Comparison of ENCODE assay signal across 1 cellular context in the genomic region with DNA sequence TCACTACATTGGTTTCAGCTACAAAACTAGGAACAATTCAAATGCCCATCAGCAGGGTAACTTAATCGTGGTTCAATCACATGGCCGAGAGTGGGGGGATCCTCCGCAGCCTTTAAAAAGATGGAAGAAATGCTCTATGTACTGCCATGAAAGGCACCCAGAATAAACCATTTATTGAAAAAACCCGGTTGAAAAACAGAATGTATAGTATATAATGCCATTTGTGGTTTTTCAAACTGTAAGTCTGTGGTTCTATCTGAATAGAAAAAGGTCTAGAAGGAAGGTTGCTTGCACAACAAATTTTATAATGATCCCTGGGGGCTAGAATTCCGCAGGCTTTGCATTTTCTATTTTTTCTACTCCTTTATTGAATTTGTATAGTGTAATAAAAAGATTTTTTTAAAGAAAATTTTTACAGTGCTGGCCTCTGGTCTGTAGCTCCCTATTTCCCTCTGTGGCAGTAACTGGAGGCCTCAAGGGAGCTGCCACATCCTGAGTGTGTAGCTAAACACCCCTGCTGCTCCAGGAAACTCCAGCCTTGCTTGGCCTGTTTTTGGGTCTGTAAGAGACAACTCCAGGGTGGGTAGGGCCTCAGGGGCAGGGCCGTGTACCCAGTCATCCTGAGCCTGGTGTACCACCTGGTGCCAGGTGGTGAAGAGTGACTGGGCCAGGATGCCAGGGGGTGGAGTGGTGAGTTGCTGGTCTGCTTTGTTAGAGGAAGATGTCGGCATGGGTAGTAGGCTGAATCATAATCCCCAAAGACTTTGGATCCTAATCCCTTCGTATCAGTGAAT.
TF ChIP-seq lines count a peak whose summit lies in the region.

No MANE protein-coding gene starts in this region.

TF ChIP-seq in GM12878, 131 proteins besides CTCF, POLR2A, EP300 and RAD21:
- no peak for TF ChIP-seq KDM1A (IDR thresholded peaks at IDR 0.05; ENCODE audit: borderline replicate concordance)
- TF ChIP-seq, protein P1, sequence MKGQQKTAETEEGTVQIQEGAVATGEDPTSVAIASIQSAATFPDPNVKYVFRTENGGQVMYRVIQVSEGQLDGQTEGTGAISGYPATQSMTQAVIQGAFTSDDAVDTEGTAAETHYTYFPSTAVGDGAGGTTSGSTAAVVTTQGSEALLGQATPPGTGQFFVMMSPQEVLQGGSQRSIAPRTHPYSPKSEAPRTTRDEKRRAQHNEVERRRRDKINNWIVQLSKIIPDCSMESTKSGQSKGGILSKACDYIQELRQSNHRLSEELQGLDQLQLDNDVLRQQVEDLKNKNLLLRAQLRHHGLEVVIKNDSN (IDR thresholded peaks at IDR 0.05; ENCODE audit: borderline replicate concordance, extremely low read length, insufficient read depth, low read depth, low read length): no peak
- no peak for TF ChIP-seq PML (IDR thresholded peaks at IDR 0.05; ENCODE audit: low read length)
- no peak for TF ChIP-seq JUNB (IDR thresholded peaks at IDR 0.05)
- TF ChIP-seq SREBF2 (IDR thresholded peaks at IDR 0.05; ENCODE audit: low read length): no peak
- TF ChIP-seq, protein P2, sequence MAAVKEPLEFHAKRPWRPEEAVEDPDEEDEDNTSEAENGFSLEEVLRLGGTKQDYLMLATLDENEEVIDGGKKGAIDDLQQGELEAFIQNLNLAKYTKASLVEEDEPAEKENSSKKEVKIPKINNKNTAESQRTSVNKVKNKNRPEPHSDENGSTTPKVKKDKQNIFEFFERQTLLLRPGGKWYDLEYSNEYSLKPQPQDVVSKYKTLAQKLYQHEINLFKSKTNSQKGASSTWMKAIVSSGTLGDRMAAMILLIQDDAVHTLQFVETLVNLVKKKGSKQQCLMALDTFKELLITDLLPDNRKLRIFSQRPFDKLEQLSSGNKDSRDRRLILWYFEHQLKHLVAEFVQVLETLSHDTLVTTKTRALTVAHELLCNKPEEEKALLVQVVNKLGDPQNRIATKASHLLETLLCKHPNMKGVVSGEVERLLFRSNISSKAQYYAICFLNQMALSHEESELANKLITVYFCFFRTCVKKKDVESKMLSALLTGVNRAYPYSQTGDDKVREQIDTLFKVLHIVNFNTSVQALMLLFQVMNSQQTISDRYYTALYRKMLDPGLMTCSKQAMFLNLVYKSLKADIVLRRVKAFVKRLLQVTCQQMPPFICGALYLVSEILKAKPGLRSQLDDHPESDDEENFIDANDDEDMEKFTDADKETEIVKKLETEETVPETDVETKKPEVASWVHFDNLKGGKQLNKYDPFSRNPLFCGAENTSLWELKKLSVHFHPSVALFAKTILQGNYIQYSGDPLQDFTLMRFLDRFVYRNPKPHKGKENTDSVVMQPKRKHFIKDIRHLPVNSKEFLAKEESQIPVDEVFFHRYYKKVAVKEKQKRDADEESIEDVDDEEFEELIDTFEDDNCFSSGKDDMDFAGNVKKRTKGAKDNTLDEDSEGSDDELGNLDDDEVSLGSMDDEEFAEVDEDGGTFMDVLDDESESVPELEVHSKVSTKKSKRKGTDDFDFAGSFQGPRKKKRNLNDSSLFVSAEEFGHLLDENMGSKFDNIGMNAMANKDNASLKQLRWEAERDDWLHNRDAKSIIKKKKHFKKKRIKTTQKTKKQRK (IDR thresholded peaks at IDR 0.05; ENCODE audit: low read depth, low read length): no peak
- TF ChIP-seq, protein P3, sequence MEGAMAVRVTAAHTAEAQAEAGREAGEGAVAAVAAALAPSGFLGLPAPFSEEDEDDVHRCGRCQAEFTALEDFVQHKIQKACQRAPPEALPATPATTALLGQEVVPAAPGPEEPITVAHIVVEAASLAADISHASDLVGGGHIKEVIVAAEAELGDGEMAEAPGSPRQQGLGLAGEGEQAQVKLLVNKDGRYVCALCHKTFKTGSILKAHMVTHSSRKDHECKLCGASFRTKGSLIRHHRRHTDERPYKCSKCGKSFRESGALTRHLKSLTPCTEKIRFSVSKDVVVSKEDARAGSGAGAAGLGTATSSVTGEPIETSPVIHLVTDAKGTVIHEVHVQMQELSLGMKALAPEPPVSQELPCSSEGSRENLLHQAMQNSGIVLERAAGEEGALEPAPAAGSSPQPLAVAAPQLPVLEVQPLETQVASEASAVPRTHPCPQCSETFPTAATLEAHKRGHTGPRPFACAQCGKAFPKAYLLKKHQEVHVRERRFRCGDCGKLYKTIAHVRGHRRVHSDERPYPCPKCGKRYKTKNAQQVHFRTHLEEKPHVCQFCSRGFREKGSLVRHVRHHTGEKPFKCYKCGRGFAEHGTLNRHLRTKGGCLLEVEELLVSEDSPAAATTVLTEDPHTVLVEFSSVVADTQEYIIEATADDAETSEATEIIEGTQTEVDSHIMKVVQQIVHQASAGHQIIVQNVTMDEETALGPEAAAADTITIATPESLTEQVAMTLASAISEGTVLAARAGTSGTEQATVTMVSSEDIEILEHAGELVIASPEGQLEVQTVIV (IDR thresholded peaks at IDR 0.05; ENCODE audit: borderline replicate concordance, partially characterized antibody): no peak
- no peak for TF ChIP-seq ZSCAN29 (IDR thresholded peaks at IDR 0.05)
- TF ChIP-seq ZNF217 (IDR thresholded peaks at IDR 0.05): no peak
- no peak for TF ChIP-seq HDAC6 (IDR thresholded peaks at IDR 0.05; ENCODE audit: unreplicated experiment)
- no peak for TF ChIP-seq ZNF384 (IDR thresholded peaks at IDR 0.05; ENCODE audit: borderline replicate concordance, low read depth, low read length)
TF ChIP-seq in GM12878: peak in this region for 0.
